In genomic region chr9:137241490-137242328, GRCh38 we compare ENCODE assay signal across 8 cellular contexts. TPM values are rescaled to one million over a fixed set of nuclear protein-coding genes. Genes with fewer than 3 reads are reported as not detected.
DNase-seq lines count a peak whose midpoint lies in the region; ATAC-seq and TF ChIP-seq lines count a peak whose summit lies in the region.

No MANE protein-coding gene starts in this region.

- H3K36me3 ChIP-seq in BE2C (peaks cover 24% of the 10 kb centered on the region), thymus (ENCODE audit: control insufficient read depth, insufficient read depth) (peaks cover 11% of the 10 kb centered on the region)

- no peaks in the 10 kb centered on the region for H3K9me3 ChIP-seq in BE2C
- H3K9me3 ChIP-seq in thymus (ENCODE audit: control insufficient read depth): no peaks in the 10 kb centered on the region

- H3K27me3 Mint-ChIP-seq in activated T-helper 1 cell treated with anti-CD3 and anti-CD28 coated beads, Interleukin-12 subunit alpha, Interleukin-12 subunit beta, Interleukin-2, Interleukin-4 antibody, amounts not matched to agents 30 ng/mL and 10 ng/mL and 1 ng/mL, durations not matched to agents 14 hours and 24 hours and 36 hours (ENCODE audit: insufficient read depth): no peaks in the 10 kb centered on the region

- peak overlapping the region; percentile 83 for H3K4me3 ChIP-seq in BE2C (ENCODE audit: low read depth, low read length)
- peak overlapping the region; percentile 81 for H3K4me3 ChIP-seq in fibroblast of pulmonary artery (replicated peaks; ENCODE audit: low read depth, low read length)
- peak overlapping the region; percentile 78 for H3K4me3 ChIP-seq in thymus (ENCODE audit: low read length)

- TF ChIP-seq CTCF in BE2C (IDR thresholded peaks at IDR 0.05; ENCODE audit: low read depth, low read length) (no peak), fibroblast of pulmonary artery (IDR thresholded peaks at IDR 0.05; ENCODE audit: low read length, missing control alignments) (no peak), omental fat pad (IDR thresholded peaks at IDR 0.05) (no peak)

- DNase-seq in BE2C (no peak), NCI-H774 (lab: John Stamatoyannopoulos, UW) (peak; percentile 48), fibroblast of pulmonary artery (ENCODE audit: low read depth) (peak; percentile 33), omental fat pad (ENCODE audit: low spot score) (peak; percentile 36), OCI-M2 (lab: John Stamatoyannopoulos, UW; ENCODE audit: unreplicated experiment) (no peak)
- DNase-seq in activated T-helper 1 cell treated with anti-CD3 and anti-CD28 coated beads, Interleukin-12 subunit alpha, Interleukin-12 subunit beta, Interleukin-2, Interleukin-4 antibody, amounts not matched to agents 30 ng/mL and 10 ng/mL and 1 ng/mL, durations not matched to agents 14 hours and 24 hours and 36 hours (ENCODE audit: low spot score): peak; percentile 68

- peaks cover 22% of the 10 kb centered on the region for H3K4me1 Mint-ChIP-seq in activated T-helper 1 cell treated with anti-CD3 and anti-CD28 coated beads, Interleukin-12 subunit alpha, Interleukin-12 subunit beta, Interleukin-2, Interleukin-4 antibody, amounts not matched to agents 30 ng/mL and 10 ng/mL and 1 ng/mL, durations not matched to agents 14 hours and 24 hours and 36 hours (ENCODE audit: low read depth)

- H3K27me3 ChIP-seq in BE2C (no peaks in the 10 kb centered on the region), thymus (ENCODE audit: control insufficient read depth, insufficient read depth) (no peaks in the 10 kb centered on the region)

- WGBS in thymus: 6% methylated on average over 82 of the region's 84 CpGs

- intact Hi-C loops in activated T-helper 1 cell treated with anti-CD3 and anti-CD28 coated beads, Interleukin-12 subunit alpha, Interleukin-12 subunit beta, Interleukin-2, Interleukin-4 antibody, amounts not matched to agents 30 ng/mL and 10 ng/mL and 1 ng/mL, durations not matched to agents 14 hours and 24 hours and 36 hours (cut with micrococcal nuclease): loop anchor here (1.0 to 5.0 kb wide), 9 partner anchors 14 to 451 kb away; partner anchors contain the start of genes ANAPC2, EXD3, MRPL41 and NELFB

- H3K27ac ChIP-seq in thymus (ENCODE audit: low read depth): peak overlapping the region; percentile 97

- peaks cover 23% of the 10 kb centered on the region for H3K36me3 Mint-ChIP-seq in activated T-helper 1 cell treated with anti-CD3 and anti-CD28 coated beads, Interleukin-12 subunit alpha, Interleukin-12 subunit beta, Interleukin-2, Interleukin-4 antibody, amounts not matched to agents 30 ng/mL and 10 ng/mL and 1 ng/mL, durations not matched to agents 14 hours and 24 hours and 36 hours (ENCODE audit: low read depth)

- ATAC-seq in GM21717 (IDR thresholded peaks at IDR 0.05; ENCODE audit: unreplicated experiment) (peak; percentile 12), omental fat pad (ENCODE audit: low FRiP score) (peak; percentile 39)

- H3K27ac Mint-ChIP-seq in activated T-helper 1 cell treated with anti-CD3 and anti-CD28 coated beads, Interleukin-12 subunit alpha, Interleukin-12 subunit beta, Interleukin-2, Interleukin-4 antibody, amounts not matched to agents 30 ng/mL and 10 ng/mL and 1 ng/mL, durations not matched to agents 14 hours and 24 hours and 36 hours: peak overlapping the region; percentile 77

- no peaks in the 10 kb centered on the region for H3K9me3 Mint-ChIP-seq in activated T-helper 1 cell treated with anti-CD3 and anti-CD28 coated beads, Interleukin-12 subunit alpha, Interleukin-12 subunit beta, Interleukin-2, Interleukin-4 antibody, amounts not matched to agents 30 ng/mL and 10 ng/mL and 1 ng/mL, durations not matched to agents 14 hours and 24 hours and 36 hours

- H3K4me1 ChIP-seq in BE2C: peaks cover 18% of the 10 kb centered on the region
- H3K4me1 ChIP-seq in thymus (ENCODE audit: control insufficient read depth, insufficient read depth, low read length): peaks cover 20% of the 10 kb centered on the region

- peak overlapping the region; percentile 92 for H3K4me3 Mint-ChIP-seq in activated T-helper 1 cell treated with anti-CD3 and anti-CD28 coated beads, Interleukin-12 subunit alpha, Interleukin-12 subunit beta, Interleukin-2, Interleukin-4 antibody, amounts not matched to agents 30 ng/mL and 10 ng/mL and 1 ng/mL, durations not matched to agents 14 hours and 24 hours and 36 hours

RNA-seq across cellular contexts. Expression of gene TUBB4B, which starts 0.6 kb away (rescaled TPM):
- polyA plus RNA-seq in BE2C (2012; ENCODE audit: insufficient read depth, insufficient read length, low read depth): 604 TPM
- 277 and 280 TPM in 2 replicates for total RNA-seq in activated T-helper 1 cell treated with anti-CD3 and anti-CD28 coated beads, Interleukin-12 subunit alpha, Interleukin-12 subunit beta, Interleukin-2, Interleukin-4 antibody, amounts not matched to agents 30 ng/mL and 10 ng/mL and 1 ng/mL, durations not matched to agents 14 hours and 24 hours and 36 hours
- total RNA-seq in omental fat pad: 100 to 1,000 TPM; 197 to 452 (median 288) TPM
- polyA plus RNA-seq in thymus: 104 TPM

RNA-seq across cellular contexts. Expression of gene STPG3, which starts 9.4 kb away (rescaled TPM):
- polyA plus RNA-seq in BE2C (2012; ENCODE audit: insufficient read depth, insufficient read length, low read depth): not detected
- total RNA-seq in activated T-helper 1 cell treated with anti-CD3 and anti-CD28 coated beads, Interleukin-12 subunit alpha, Interleukin-12 subunit beta, Interleukin-2, Interleukin-4 antibody, amounts not matched to agents 30 ng/mL and 10 ng/mL and 1 ng/mL, durations not matched to agents 14 hours and 24 hours and 36 hours: 1.2 and 1.8 TPM in 2 replicates
- total RNA-seq in omental fat pad: under 1 TPM in 1 of 4 donors, not detected in 3; 0.56 TPM
- 0.43 TPM for polyA plus RNA-seq in thymus

RNA-seq across cellular contexts. Expression of gene SLC34A3, which starts 11.0 kb away (rescaled TPM):
- 0.54 TPM for polyA plus RNA-seq in BE2C (2012; ENCODE audit: insufficient read depth, insufficient read length, low read depth)
- not detected in 2 replicates for total RNA-seq in activated T-helper 1 cell treated with anti-CD3 and anti-CD28 coated beads, Interleukin-12 subunit alpha, Interleukin-12 subunit beta, Interleukin-2, Interleukin-4 antibody, amounts not matched to agents 30 ng/mL and 10 ng/mL and 1 ng/mL, durations not matched to agents 14 hours and 24 hours and 36 hours
- total RNA-seq in omental fat pad: not detected
- polyA plus RNA-seq in thymus: 0.14 TPM

RNA-seq across cellular contexts. Expression of gene NELFB, which starts 13.4 kb away (rescaled TPM):
- polyA plus RNA-seq in BE2C (2012; ENCODE audit: insufficient read depth, insufficient read length, low read depth): 204 TPM
- 70.8 and 72.1 TPM in 2 replicates for total RNA-seq in activated T-helper 1 cell treated with anti-CD3 and anti-CD28 coated beads, Interleukin-12 subunit alpha, Interleukin-12 subunit beta, Interleukin-2, Interleukin-4 antibody, amounts not matched to agents 30 ng/mL and 10 ng/mL and 1 ng/mL, durations not matched to agents 14 hours and 24 hours and 36 hours
- 10 to 100 TPM; 22.2 to 42.8 (median 34.2) TPM for total RNA-seq in omental fat pad
- polyA plus RNA-seq in thymus: 38.8 TPM

RNA-seq across cellular contexts. Expression of gene RNF224, which starts 14.4 kb away (rescaled TPM):
- polyA plus RNA-seq in BE2C (2012; ENCODE audit: insufficient read depth, insufficient read length, low read depth): 0.73 TPM
- 0.29 TPM in 1 of 2 replicates, not detected in the other for total RNA-seq in activated T-helper 1 cell treated with anti-CD3 and anti-CD28 coated beads, Interleukin-12 subunit alpha, Interleukin-12 subunit beta, Interleukin-2, Interleukin-4 antibody, amounts not matched to agents 30 ng/mL and 10 ng/mL and 1 ng/mL, durations not matched to agents 14 hours and 24 hours and 36 hours
- total RNA-seq in omental fat pad: under 1 TPM in 1 of 4 donors, not detected in 3; 0.19 TPM
- 0.16 TPM for polyA plus RNA-seq in thymus

Comparison
In these comparisons a context has a peak if more than half of its experiments do, and no peak if none do; other contexts are left out.
1. DNase-seq: peak in NCI-H774 (single experiment), activated T-helper 1 cell treated with anti-CD3 and anti-CD28 coated beads, Interleukin-12 subunit alpha, Interleukin-12 subunit beta, Interleukin-2, Interleukin-4 antibody, amounts not matched to agents 30 ng/mL and 10 ng/mL and 1 ng/mL, durations not matched to agents 14 hours and 24 hours and 36 hours (single experiment), fibroblast of pulmonary artery (single experiment) and omental fat pad (single experiment); none in BE2C (single experiment) and OCI-M2 (single experiment).
2. Peak in every context shown above with its lines, with median percentiles within 50 percentile points of each other: H3K4me3 ChIP-seq.